ENCODE assay signal across 28 cellular contexts in genomic region chr1:35572296-35572695, GRCh38. TPM values are rescaled to one million over a fixed set of nuclear protein-coding genes. Genes with fewer than 3 reads are reported as not detected.
DNase-seq lines count a peak whose midpoint lies in the region; ATAC-seq, FAIRE-seq and TF ChIP-seq lines count a peak whose summit lies in the region.
"Had no signal": no experiment of that assay in that cellular context is flagged by ENCODE, and none has a peak within 500 bp of the region (broad histone marks: within the 10 kb centered on the region; RNA-seq: fewer than 3 reads in every experiment).

No MANE protein-coding gene starts in this region.

- H3K79me2 ChIP-seq in keratinocyte (ENCODE audit: control insufficient read depth, insufficient read depth, low read length) = no peaks in the 10 kb centered on the region

- ATAC-seq in natural killer cell (no peak), upper lobe of right lung (no peak)
- ATAC-seq in natural killer cell treated with Interleukin-12 subunit alpha and Interleukin-12 subunit beta and Interleukin-15 and Interleukin-18, amount 100 ng/mL, for 72 hours = no peak
- ATAC-seq: activated CD4-positive, alpha-beta T cell treated with anti-CD3 and anti-CD28 coated beads for 36 hours; T-cell had no signal

- H3K9me3 ChIP-seq in keratinocyte (ENCODE audit: control insufficient read depth, low read depth, low read length) (no peaks in the 10 kb centered on the region), upper lobe of right lung (no peaks in the 10 kb centered on the region), stomach (no peaks in the 10 kb centered on the region)
- H3K9me3 ChIP-seq: ascending aorta, thyroid gland had no signal

- intact Hi-C loops in natural killer cell (cut with micrococcal nuclease) (no loop called here), upper lobe of right lung (cut with DNase I) (no loop called here), stomach (cut with DNase I; ENCODE audit: low total_unique reads) (loop anchor here (5.0 to 10.0 kb wide), 2 partner anchors 155 to 203 kb away; no protein-coding TSS in a partner anchor)

- H4K20me1 ChIP-seq in keratinocyte (ENCODE audit: control insufficient read depth, extremely low read depth, insufficient read depth, low read length) = no peaks in the 10 kb centered on the region

- no peak for TF ChIP-seq CTCF in natural killer cell (IDR thresholded peaks at IDR 0.05)
- TF ChIP-seq CTCF in brain (conservative IDR thresholded peaks at IDR 0.05) = no peak
- no peak for TF ChIP-seq CTCF in keratinocyte (optimal IDR thresholded peaks at IDR 0.05 in 1 of 3, IDR thresholded peaks at IDR 0.05 in 1 of 3, conservative IDR thresholded peaks at IDR 0.05 in 1 of 3; ENCODE audit: extremely low read depth in 1 of 3, insufficient read depth in 2 of 3, low read length in 3 of 3)
- TF ChIP-seq CTCF in upper lobe of right lung (IDR thresholded peaks at IDR 0.05) = no peak
- no peak for TF ChIP-seq CTCF in stomach (IDR thresholded peaks at IDR 0.05)

- H3K9me3 Mint-ChIP-seq in natural killer cell (no peaks in the 10 kb centered on the region), brain (peaks cover 0 to 8% (median 0%) of the 10 kb centered on the region in 5 experiments)
- H3K9me3 Mint-ChIP-seq in natural killer cell treated with Interleukin-12 subunit alpha and Interleukin-12 subunit beta and Interleukin-15 and Interleukin-18, amount 100 ng/mL, for 72 hours = no peaks in the 10 kb centered on the region
- H3K9me3 Mint-ChIP-seq: activated naive CD8-positive, alpha-beta T cell treated with anti-CD3 and anti-CD28 coated beads, Interleukin-2, amount 10 ng/mL, durations not matched to agents 7 days and 5 days; memory B cell; stimulated activated naive CD8-positive, alpha-beta T cell treated with anti-CD3 and anti-CD28 coated beads, Interleukin-15, Interleukin-2, amounts not matched to agents 100 ng/mL and 50 ng/mL, for 24 hours; T-cell had no signal

- DNase-seq in natural killer cell (no peak), keratinocyte (ENCODE audit: low read depth, low spot score) (no peak), upper lobe of right lung (peak; percentile 4), stomach (no peak), inferior parietal cortex (ENCODE audit: extremely low spot score) (no peak), cerebellar nuclear complex (lab: John Stamatoyannopoulos, UW) (no peak)
- no peak for DNase-seq in natural killer cell treated with Interleukin-12 subunit alpha and Interleukin-12 subunit beta and Interleukin-15 and Interleukin-18, amount 100 ng/mL, for 72 hours (ENCODE audit: low spot score)
- DNase-seq: activated CD4-positive, alpha-beta T cell treated with anti-CD3 and anti-CD28 coated beads for 36 hours; activated effector memory CD4-positive, alpha-beta T cell treated with Interleukin-2 at 50 U/mL for 16 hours; activated naive CD8-positive, alpha-beta T cell treated with anti-CD3 and anti-CD28 coated beads, Interleukin-2, amount 10 ng/mL, durations not matched to agents 7 days and 5 days; activated T-cell treated with anti-CD3 and anti-CD28 coated beads for 4 hours; AML-193; DMS79; GF-D8; NCI-H2029 treated with DMSO at 0.1 percent for 48 hours; NCI-H226; NCI-H748 treated with DMSO at 0.1 percent for 48 hours; thyroid gland had no signal

- H3K36me3 ChIP-seq in keratinocyte (ENCODE audit: control insufficient read depth in 2 of 2, extremely low read depth in 1 of 2, insufficient read depth in 2 of 2, low read length in 2 of 2) (no peaks in the 10 kb centered on the region), upper lobe of right lung (no peaks in the 10 kb centered on the region), stomach (peaks cover 0 to under 1% (median under 1%) of the 10 kb centered on the region in 4 donors)
- H3K36me3 ChIP-seq: ascending aorta, thyroid gland had no signal

- 82 to 100% (median 90%) methylated on average over 2 of the region's 2 CpGs for WGBS in stomach, 5 donors

- dilution Hi-C loops in keratinocyte (cut with MboI; ENCODE audit: extremely low pct_ligation_motif_present, low sequenced_read_pairs) = no loop called here

- H3K4me3 Mint-ChIP-seq in natural killer cell = peak overlapping the region; percentile 68
- no peak overlapping the region for H3K4me3 Mint-ChIP-seq in natural killer cell treated with Interleukin-12 subunit alpha and Interleukin-12 subunit beta and Interleukin-15 and Interleukin-18, amount 100 ng/mL, for 72 hours
- H3K4me3 Mint-ChIP-seq in brain = peak overlapping the region; percentile 63 to 77 (median 74)
- H3K4me3 Mint-ChIP-seq: activated CD4-positive, alpha-beta T cell treated with anti-CD3 and anti-CD28 coated beads for 36 hours; activated naive CD8-positive, alpha-beta T cell treated with anti-CD3 and anti-CD28 coated beads, Interleukin-2, amount 10 ng/mL, durations not matched to agents 7 days and 5 days; memory B cell; stimulated activated naive CD8-positive, alpha-beta T cell treated with anti-CD3 and anti-CD28 coated beads, Interleukin-15, Interleukin-2, amounts not matched to agents 100 ng/mL and 50 ng/mL, for 24 hours had no signal

- H3K27me3 ChIP-seq in keratinocyte (ENCODE audit: control insufficient read depth, extremely low read depth, insufficient read depth, low read length) (peaks cover 14% of the 10 kb centered on the region), upper lobe of right lung (peaks cover 5% of the 10 kb centered on the region), stomach (peaks cover 0 to 82% (median 35%) of the 10 kb centered on the region in 3 donors)
- H3K27me3 ChIP-seq: dorsolateral prefrontal cortex had no signal

- FAIRE-seq in keratinocyte (lab: Jason Lieb, UNC) = peak; percentile 93
- FAIRE-seq: endothelial cell of umbilical vein, GM19239, RCC 7860 had no signal

- H3K4me1 ChIP-seq in keratinocyte (ENCODE audit: control insufficient read depth, extremely low read depth, insufficient read depth, low read length) (peaks cover 43% of the 10 kb centered on the region), upper lobe of right lung (peaks cover 8% of the 10 kb centered on the region), stomach (peaks cover 17 to 42% (median 32%) of the 10 kb centered on the region in 4 donors)

- H3K9me1 ChIP-seq in keratinocyte (ENCODE audit: control insufficient read depth, extremely low read depth, insufficient read depth, low read length) = no peaks in the 10 kb centered on the region

- peak overlapping the region; percentile 19 for H3K9ac ChIP-seq in keratinocyte (ENCODE audit: control insufficient read depth, extremely low read depth, insufficient read depth, low read length)

- H3K27ac Mint-ChIP-seq in natural killer cell (peak overlapping the region in 1 of 2 donors; percentile 16), brain (no peak overlapping the region)
- H3K27ac Mint-ChIP-seq in natural killer cell treated with Interleukin-12 subunit alpha and Interleukin-12 subunit beta and Interleukin-15 and Interleukin-18, amount 100 ng/mL, for 72 hours = no peak overlapping the region
- H3K27ac Mint-ChIP-seq: activated CD4-positive, alpha-beta T cell treated with anti-CD3 and anti-CD28 coated beads for 36 hours; activated naive CD8-positive, alpha-beta T cell treated with anti-CD3 and anti-CD28 coated beads, Interleukin-2, amount 10 ng/mL, durations not matched to agents 7 days and 5 days; memory B cell; stimulated activated naive CD8-positive, alpha-beta T cell treated with anti-CD3 and anti-CD28 coated beads, Interleukin-15, Interleukin-2, amounts not matched to agents 100 ng/mL and 50 ng/mL, for 24 hours; T-cell had no signal

- H2AFZ ChIP-seq in keratinocyte (ENCODE audit: control insufficient read depth, low read length) = no peak overlapping the region

- TF ChIP-seq POLR2A in stomach (IDR thresholded peaks at IDR 0.05) = no peak

- H3K27me3 Mint-ChIP-seq in natural killer cell (ENCODE audit: low read depth in 2 of 2) = no peaks in the 10 kb centered on the region
- H3K27me3 Mint-ChIP-seq in natural killer cell treated with Interleukin-12 subunit alpha and Interleukin-12 subunit beta and Interleukin-15 and Interleukin-18, amount 100 ng/mL, for 72 hours = no peaks in the 10 kb centered on the region
- peaks cover 76% of the 10 kb centered on the region for H3K27me3 Mint-ChIP-seq in brain
- H3K27me3 Mint-ChIP-seq: T-cell had no signal

- TF ChIP-seq EP300 in stomach (IDR thresholded peaks at IDR 0.05) = no peak

- H3K4me1 Mint-ChIP-seq in natural killer cell = peaks cover 45 to 65% of the 10 kb centered on the region in 2 donors
- peaks cover 26 to 33% of the 10 kb centered on the region in 2 donors for H3K4me1 Mint-ChIP-seq in natural killer cell treated with Interleukin-12 subunit alpha and Interleukin-12 subunit beta and Interleukin-15 and Interleukin-18, amount 100 ng/mL, for 72 hours (ENCODE audit: low read depth in 2 of 2)
- peaks cover 42% of the 10 kb centered on the region for H3K4me1 Mint-ChIP-seq in brain

- H3K4me2 ChIP-seq in keratinocyte (ENCODE audit: control insufficient read depth, extremely low read depth, insufficient read depth, low read depth, low read length) = peak overlapping the region; percentile 78

- H3K27ac ChIP-seq in keratinocyte (ENCODE audit: control insufficient read depth, insufficient read depth, low read length) (no peak overlapping the region), upper lobe of right lung (no peak overlapping the region), stomach (no peak overlapping the region)
- H3K27ac ChIP-seq: ascending aorta, thyroid gland had no signal

- H3K36me3 Mint-ChIP-seq in natural killer cell = no peaks in the 10 kb centered on the region
- no peaks in the 10 kb centered on the region for H3K36me3 Mint-ChIP-seq in natural killer cell treated with Interleukin-12 subunit alpha and Interleukin-12 subunit beta and Interleukin-15 and Interleukin-18, amount 100 ng/mL, for 72 hours
- H3K36me3 Mint-ChIP-seq in brain = peaks cover 11% of the 10 kb centered on the region
- H3K36me3 Mint-ChIP-seq: memory B cell had no signal

- H3K4me3 ChIP-seq in keratinocyte (ENCODE audit: control insufficient read depth in 2 of 3, extremely low read depth in 1 of 3, insufficient read depth in 2 of 3, low read depth in 1 of 3, low read length in 3 of 3) (peak overlapping the region in 2 of 3 experiments; percentile 2 to 61), upper lobe of right lung (no peak overlapping the region), stomach (no peak overlapping the region)

RNA-seq across cellular contexts. Expression of gene TFAP2E, which starts 0.8 kb away (rescaled TPM):
- total RNA-seq in natural killer cell = 1 to 10 TPM; 6.6 to 7.3 (median 6.9) TPM
- total RNA-seq in natural killer cell treated with Interleukin-12 subunit alpha and Interleukin-12 subunit beta and Interleukin-15 and Interleukin-18, amount 100 ng/mL, for 72 hours = 1 to 10 TPM; 3.3 to 5.1 TPM
- 0.32 TPM for polyA plus RNA-seq in brain (ENCODE audit: insufficient read depth, low read depth, low replicate concordance)
- polyA plus RNA-seq in keratinocyte = 0.26 to 0.67 TPM (median 0.51 TPM) in 3 replicates
- 0.19 TPM for polyA plus RNA-seq in keratinocyte (2011; ENCODE audit: low read depth)
- polyA plus RNA-seq in keratinocyte (2011; cell fraction: cytosol; rRNA removed) = 0.49 and 0.56 TPM in 2 replicates
- 2.1 and 2.7 TPM in 2 replicates for polyA plus RNA-seq in keratinocyte (2011; cell fraction: nucleus; rRNA removed)
- 0.74 and 1.2 TPM in 2 replicates for polyA plus RNA-seq in keratinocyte (2012; ENCODE audit: low replicate concordance)
- 0.30 TPM in 1 of 3 replicates, not detected in the others for polyA minus RNA-seq in keratinocyte
- polyA minus RNA-seq in keratinocyte (2011; cell fraction: cytosol; rRNA and poly(A)+ RNA removed) = 1.2 TPM
- 0.21 and 0.78 TPM in 2 replicates for polyA minus RNA-seq in keratinocyte (2011; cell fraction: nucleus; rRNA and poly(A)+ RNA removed)
- total RNA-seq in upper lobe of right lung = 1.9 TPM
- total RNA-seq in stomach = 10 to 100 TPM in 1 of 5 donors, 1 to 10 TPM in 2, not detected in 2; 1.8 to 44.3 (median 7.0) TPM
- polyA plus RNA-seq in stomach = 1 to 10 TPM in 1 of 3 donors, under 1 TPM in 1, not detected in 1; 0.37 to 1.3 TPM
- total RNA-seq: A172, endothelial cell of umbilical vein had no signal

RNA-seq across cellular contexts. Expression of gene NCDN, which starts 14.7 kb away (rescaled TPM):
- total RNA-seq in natural killer cell = 10 to 100 TPM in 1 of 3 donors, 1 to 10 TPM in 2; 7.9 to 10.7 (median 9.9) TPM
- 10 to 100 TPM; 42.2 to 59.6 TPM for total RNA-seq in natural killer cell treated with Interleukin-12 subunit alpha and Interleukin-12 subunit beta and Interleukin-15 and Interleukin-18, amount 100 ng/mL, for 72 hours
- 152 TPM for polyA plus RNA-seq in brain (ENCODE audit: insufficient read depth, low read depth, low replicate concordance)
- polyA plus RNA-seq in keratinocyte = 10.5 to 16.6 TPM (median 15.9 TPM) in 3 replicates
- polyA plus RNA-seq in keratinocyte (2011; ENCODE audit: low read depth) = 4.2 TPM
- polyA plus RNA-seq in keratinocyte (2011; cell fraction: cytosol; rRNA removed) = 10.6 and 19.1 TPM in 2 replicates
- 25.0 and 33.5 TPM in 2 replicates for polyA plus RNA-seq in keratinocyte (2011; cell fraction: nucleus; rRNA removed)
- polyA plus RNA-seq in keratinocyte (2012; ENCODE audit: low replicate concordance) = 9.3 and 20.4 TPM in 2 replicates
- 12.4 to 26.9 TPM (median 15.3 TPM) in 3 replicates for polyA minus RNA-seq in keratinocyte
- polyA minus RNA-seq in keratinocyte (2011; cell fraction: cytosol; rRNA and poly(A)+ RNA removed) = 28.2 TPM
- 28.8 and 30.6 TPM in 2 replicates for polyA minus RNA-seq in keratinocyte (2011; cell fraction: nucleus; rRNA and poly(A)+ RNA removed)
- 24.8 TPM for total RNA-seq in upper lobe of right lung
- 10 to 100 TPM in 4 of 5 donors, 1 to 10 TPM in 1; 7.0 to 92.9 (median 39.7) TPM for total RNA-seq in stomach
- 1 to 10 TPM; 5.3 to 10.0 (median 7.0) TPM for polyA plus RNA-seq in stomach

RNA-seq across cellular contexts. Expression of gene KIAA0319L, which starts 15.1 kb away (rescaled TPM):
- total RNA-seq in natural killer cell (10 to 100 TPM; 51.3 to 75.0 (median 64.8) TPM), upper lobe of right lung (87.7 TPM), stomach (100 to 1,000 TPM in 2 of 5 donors, 10 to 100 TPM in 3; 26.3 to 146 (median 92.0) TPM)
- 10 to 100 TPM; 58.6 to 88.8 TPM for total RNA-seq in natural killer cell treated with Interleukin-12 subunit alpha and Interleukin-12 subunit beta and Interleukin-15 and Interleukin-18, amount 100 ng/mL, for 72 hours
- polyA plus RNA-seq in brain (ENCODE audit: insufficient read depth, low read depth, low replicate concordance) (42.9 TPM), keratinocyte (23.8 to 29.6 TPM (median 25.8 TPM) in 3 replicates), stomach (10 to 100 TPM; 13.1 to 14.9 (median 14.4) TPM)
- polyA plus RNA-seq in keratinocyte (2011; ENCODE audit: low read depth) = 12.4 TPM
- polyA plus RNA-seq in keratinocyte (2011; cell fraction: cytosol; rRNA removed) = 16.9 and 18.8 TPM in 2 replicates
- polyA plus RNA-seq in keratinocyte (2011; cell fraction: nucleus; rRNA removed) = 66.8 and 71.1 TPM in 2 replicates
- polyA plus RNA-seq in keratinocyte (2012; ENCODE audit: low replicate concordance) = 16.1 and 18.6 TPM in 2 replicates
- 23.4 to 45.5 TPM (median 43.1 TPM) in 3 replicates for polyA minus RNA-seq in keratinocyte
- 17.5 TPM for polyA minus RNA-seq in keratinocyte (2011; cell fraction: cytosol; rRNA and poly(A)+ RNA removed)
- 46.7 and 72.4 TPM in 2 replicates for polyA minus RNA-seq in keratinocyte (2011; cell fraction: nucleus; rRNA and poly(A)+ RNA removed)

Comparison
In these comparisons a context has a peak if more than half of its experiments do, and no peak if none do; other contexts are left out.
1. H3K4me3 ChIP-seq: peak in keratinocyte (2 of 3); none in upper lobe of right lung (single experiment) and stomach (0 of 4).